In the genomic region with DNA sequence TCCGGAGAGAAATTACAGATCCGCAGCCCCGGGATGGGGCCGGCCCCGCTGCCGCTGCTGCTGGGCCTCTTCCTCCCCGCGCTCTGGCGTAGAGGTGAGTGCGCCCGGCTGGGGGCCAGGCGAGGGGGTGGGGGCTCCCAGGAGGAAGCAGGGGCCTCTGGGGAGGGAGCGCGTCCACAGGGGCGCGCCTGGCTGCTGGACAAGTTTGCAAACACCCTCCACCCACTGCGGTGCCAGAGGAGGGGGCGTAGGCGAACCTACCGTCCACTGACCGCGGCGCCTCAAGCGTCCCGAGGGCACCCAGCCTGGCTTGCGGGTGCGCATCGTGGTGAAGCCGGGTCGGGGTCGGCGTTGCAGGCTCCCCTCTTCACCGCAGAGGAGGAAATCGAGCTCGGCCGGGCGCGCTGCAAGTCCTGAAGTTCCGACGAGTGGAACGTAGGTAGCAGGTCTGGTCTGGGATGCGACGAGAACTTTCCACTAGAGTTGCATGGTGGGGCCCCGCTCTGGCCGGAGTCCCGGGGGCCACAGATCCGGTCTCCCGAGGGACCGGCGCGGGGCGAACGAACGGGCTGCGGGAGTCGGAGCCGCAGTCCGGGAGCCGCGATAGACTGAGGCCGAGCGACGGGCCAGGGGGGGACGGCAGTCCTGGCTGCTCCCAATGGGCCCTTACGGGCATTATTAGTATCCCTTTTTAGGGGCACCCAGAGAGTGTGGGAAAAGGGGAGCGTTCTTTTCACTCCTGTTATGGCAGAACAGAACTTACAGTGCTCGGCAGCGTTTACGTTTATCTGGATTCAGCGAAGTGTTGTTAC, we compare ENCODE assay signal across 8 cellular contexts. TPM values are rescaled to one million over a fixed set of nuclear protein-coding genes. Genes with fewer than 3 reads are reported as not detected.
DNase-seq lines count a peak whose midpoint lies in the region; ATAC-seq and TF ChIP-seq lines count a peak whose summit lies in the region.

No MANE protein-coding gene starts in this region.

- 0 to 1% (median 1%) methylated on average over 48 to 70 of the region's 70 CpGs for WGBS in heart left ventricle, 4 donors

- intact Hi-C loops in heart left ventricle (cut with DNase I), result loop anchor here in 6 of 10 donors (2.0 to 10.0 kb wide), 7 partner anchors 58 to 356 kb away; a partner anchor contains a TSS

- H3K4me1 ChIP-seq in ES-I3 (ENCODE audit: insufficient read depth, low read length) (peaks cover 14% of the 10 kb centered on the region), HUES6 (ENCODE audit: control insufficient read depth, insufficient read depth, low read length) (peaks cover 23% of the 10 kb centered on the region), heart left ventricle (peaks cover 0 to 54% (median 27%) of the 10 kb centered on the region in 12 donors)

- no peaks in the 10 kb centered on the region for H3K9me3 ChIP-seq in ES-I3 (ENCODE audit: control insufficient read depth, insufficient read depth, low read length)
- H3K9me3 ChIP-seq in HUES6 (ENCODE audit: control insufficient read depth, insufficient read depth, low read depth, low read length), result no peaks in the 10 kb centered on the region
- no peaks in the 10 kb centered on the region for H3K9me3 ChIP-seq in heart left ventricle

- H3K4me3 ChIP-seq in HUES6 (ENCODE audit: low read depth, low read length) (peak overlapping the region; percentile 98), heart left ventricle (peak overlapping the region; percentile 52 to 98 (median 89))

- H3K9ac ChIP-seq in ES-I3 (ENCODE audit: low read depth, low read length) (peak overlapping the region; percentile 87), HUES6 (ENCODE audit: low read length) (peak overlapping the region; percentile 75)

- TF ChIP-seq POLR2A in heart left ventricle (IDR thresholded peaks at IDR 0.05), result peak in 1 of 2 donors; percentile 18

- peak; percentile 5 to 43 (median 15) for ATAC-seq in heart left ventricle

- peaks cover 19% of the 10 kb centered on the region for H3K27me3 ChIP-seq in HUES6 (ENCODE audit: control insufficient read depth, insufficient read depth, low read length)
- no peaks in the 10 kb centered on the region for H3K27me3 ChIP-seq in heart left ventricle

- DNase-seq in activated effector memory CD4-positive, alpha-beta T cell treated with anti-CD3 and anti-CD28 coated beads, Interleukin-2, amount 50 U/mL, for 16 hours, result peak; percentile 65
- peak in 4 of 5 donors; percentile 35 to 72 (median 52) for DNase-seq in heart left ventricle
- DNase-seq in retina, result peak; percentile 81
- no peak for DNase-seq in NCI-H1436 (lab: John Stamatoyannopoulos, UW)
- DNase-seq in T1000 (lab: John Stamatoyannopoulos, UW), result no peak
- no peak for DNase-seq in NCI-H2227 (lab: John Stamatoyannopoulos, UW; ENCODE audit: unreplicated experiment)

- H3K27ac ChIP-seq in HUES6 (ENCODE audit: low read depth, low read length) (peak overlapping the region; percentile 40; the same call in 1 of the 2 replicates), heart left ventricle (peak overlapping the region; percentile 61 to 95 (median 90))

- no peak for TF ChIP-seq CTCF in heart left ventricle (IDR thresholded peaks at IDR 0.05)

- H3K36me3 ChIP-seq in ES-I3 (ENCODE audit: insufficient read depth, low read length) (no peaks in the 10 kb centered on the region), HUES6 (ENCODE audit: control insufficient read depth, insufficient read depth, low read length) (no peaks in the 10 kb centered on the region), heart left ventricle (no peaks in the 10 kb centered on the region)

RNA-seq across cellular contexts. Expression of a gene that starts 0.5 kb away (rescaled TPM):
- 10 to 100 TPM in 1 of 9 donors, 1 to 10 TPM in 8; 1.9 to 15.2 (median 4.9) TPM for total RNA-seq in heart left ventricle
- 1 to 10 TPM; 2.6 TPM for polyA plus RNA-seq in heart left ventricle

RNA-seq across cellular contexts. Expression of a gene that starts 14.9 kb away (rescaled TPM):
- 10 to 100 TPM; 12.2 to 30.7 (median 19.0) TPM for total RNA-seq in heart left ventricle
- polyA plus RNA-seq in heart left ventricle, result 10 to 100 TPM in 1 of 2 donors, 1 to 10 TPM in 1; 4.9 to 11.7 TPM

Comparison
In these comparisons a context has a peak if more than half of its experiments do, and no peak if none do; other contexts are left out.
1. DNase-seq: peak in activated effector memory CD4-positive, alpha-beta T cell treated with anti-CD3 and anti-CD28 coated beads, Interleukin-2, amount 50 U/mL, for 16 hours (single experiment), heart left ventricle (4 of 5) and retina (single experiment); none in NCI-H1436 (single experiment), T1000 (single experiment) and NCI-H2227 (single experiment).